In genomic region chr10:101780818-101781654, GRCh38 we compare ENCODE assay signal across 8 cellular contexts. TPM values are rescaled to one million over a fixed set of nuclear protein-coding genes. Genes with fewer than 3 reads are reported as not detected.
DNase-seq lines count a peak whose midpoint lies in the region; ATAC-seq, FAIRE-seq and TF ChIP-seq lines count a peak whose summit lies in the region.

No MANE protein-coding gene starts in this region.

- ATAC-seq in HG03280 (IDR thresholded peaks at IDR 0.05; ENCODE audit: unreplicated experiment) (peak; percentile 36), HG02885 (IDR thresholded peaks at IDR 0.05; ENCODE audit: poor library complexity, unreplicated experiment) (no peak)

- H3K4me2 ChIP-seq in OCI-LY7 (ENCODE audit: low read length): peak overlapping the region; percentile 96

- CTCF ChIA-PET in OCI-LY7 (lab: Charles Lee; ENCODE audit: unreplicated experiment): interaction anchor here (0.5 to 1.6 kb wide), 12 partner anchors 12 to 266 kb away, joined by 3 to 20 read pairs (median 3); partner anchors contain the start of gene OGA

- intact Hi-C loops in OCI-LY7 (cut with micrococcal nuclease; ENCODE audit: unreplicated experiment): loop anchor here (1.0 to 10.0 kb wide), 5 partner anchors 86 to 566 kb away; partner anchors contain the start of gene FBXW4

- H3K9me3 ChIP-seq in OCI-LY7 (ENCODE audit: low read length): no peaks in the 10 kb centered on the region
- H3K9me3 ChIP-seq in neutrophil: peaks cover 1% of the 10 kb centered on the region
- H3K9me3 ChIP-seq in suprapubic skin: no peaks in the 10 kb centered on the region

- peaks cover 63% of the 10 kb centered on the region for H3K4me1 Mint-ChIP-seq in activated T-cell treated with anti-CD3 and anti-CD28 coated beads, Interleukin-2, amount 50 U/mL, for 24 hours (ENCODE audit: low read depth)

- H3K9me3 Mint-ChIP-seq in activated T-cell treated with anti-CD3 and anti-CD28 coated beads, Interleukin-2, amount 50 U/mL, for 24 hours: no peaks in the 10 kb centered on the region

- peaks cover 46% of the 10 kb centered on the region for H3K36me3 ChIP-seq in OCI-LY7 (ENCODE audit: insufficient read depth, low read length)
- peaks cover 38% of the 10 kb centered on the region for H3K36me3 ChIP-seq in neutrophil
- peaks cover 8% of the 10 kb centered on the region for H3K36me3 ChIP-seq in suprapubic skin

- H3K4me3 Mint-ChIP-seq in activated T-cell treated with anti-CD3 and anti-CD28 coated beads, Interleukin-2, amount 50 U/mL, for 24 hours: peak overlapping the region; percentile 100

- no peak for TF ChIP-seq EP300 in suprapubic skin (IDR thresholded peaks at IDR 0.05)

- H3K27ac ChIP-seq in OCI-LY7 (ENCODE audit: low read depth, low read length, poor library complexity, severe bottlenecking): peak overlapping the region; percentile 40
- no peak overlapping the region for H3K27ac ChIP-seq in neutrophil
- no peak overlapping the region for H3K27ac ChIP-seq in suprapubic skin

- BruUV-seq in OCI-LY7 (replicated peaks; lab: Mats Ljungman, UMichigan): no TSS peak

- WGBS in suprapubic skin: 49% methylated on average over 12 of the region's 14 CpGs

- H3K9me2 ChIP-seq in OCI-LY7 (ENCODE audit: insufficient read depth, low read length): no peaks in the 10 kb centered on the region

- peaks cover 50% of the 10 kb centered on the region for H3K4me1 ChIP-seq in OCI-LY7 (ENCODE audit: insufficient read depth, low read length, poor library complexity, severe bottlenecking)
- peaks cover 33 to 34% of the 10 kb centered on the region in 2 experiments for H3K4me1 ChIP-seq in neutrophil (ENCODE audit: control insufficient read depth in 1 of 2, insufficient read depth in 1 of 2, low read depth in 1 of 2, low read length in 1 of 2)
- peaks cover 68% of the 10 kb centered on the region for H3K4me1 ChIP-seq in suprapubic skin

- H3K27me3 Mint-ChIP-seq in activated T-cell treated with anti-CD3 and anti-CD28 coated beads, Interleukin-2, amount 50 U/mL, for 24 hours: peaks cover 27% of the 10 kb centered on the region

- DNase-seq in D721Med (ENCODE audit: insufficient read length, low spot score) (peak; percentile 88), OCI-LY7 (ENCODE audit: low spot score) (peak; percentile 82), fibroblast of mammary gland (ENCODE audit: low read depth) (peak; percentile 61), suprapubic skin (ENCODE audit: low spot score in 2 of 2) (peak; percentile 65 to 83)
- peak; percentile 84 for DNase-seq in activated T-cell treated with anti-CD3 and anti-CD28 coated beads, Interleukin-2, amount 50 U/mL, for 24 hours

- TF ChIP-seq CTCF in D721Med (IDR thresholded peaks at IDR 0.05; ENCODE audit: insufficient read depth, missing control alignments): peak; percentile 79
- peak; percentile 94 for TF ChIP-seq CTCF in OCI-LY7 (conservative IDR thresholded peaks at IDR 0.05; ENCODE audit: low read length)
- TF ChIP-seq CTCF in fibroblast of mammary gland (conservative IDR thresholded peaks at IDR 0.05; ENCODE audit: control insufficient read depth, insufficient read depth, low read depth, low read length): peak; percentile 85
- peak; percentile 78 for TF ChIP-seq CTCF in neutrophil (IDR thresholded peaks at IDR 0.05)
- TF ChIP-seq CTCF in suprapubic skin (IDR thresholded peaks at IDR 0.05): peak; percentile 57 to 84

- peaks cover 17% of the 10 kb centered on the region; the same call in 1 of the 2 replicates for H3K79me2 ChIP-seq in OCI-LY7 (ENCODE audit: insufficient read depth, low read depth, low read length)

- FAIRE-seq in D721Med (lab: Jason Lieb, UNC): no peak

- peak overlapping the region; percentile 99 for H3K27ac Mint-ChIP-seq in activated T-cell treated with anti-CD3 and anti-CD28 coated beads, Interleukin-2, amount 50 U/mL, for 24 hours

- H3K36me3 Mint-ChIP-seq in activated T-cell treated with anti-CD3 and anti-CD28 coated beads, Interleukin-2, amount 50 U/mL, for 24 hours (ENCODE audit: low read depth): peaks cover 83% of the 10 kb centered on the region

- H3K4me3 ChIP-seq in OCI-LY7 (ENCODE audit: low read depth, low read length, poor library complexity, severe bottlenecking): peak overlapping the region; percentile 93
- no peak overlapping the region for H3K4me3 ChIP-seq in fibroblast of mammary gland (ENCODE audit: control insufficient read depth, low read depth, low read length)
- H3K4me3 ChIP-seq in neutrophil (ENCODE audit: low read depth in 1 of 2, low read length in 1 of 2): no peak overlapping the region
- H3K4me3 ChIP-seq in suprapubic skin: no peak overlapping the region

- no peak for TF ChIP-seq POLR2A in suprapubic skin (IDR thresholded peaks at IDR 0.05)

- POLR2A ChIA-PET in OCI-LY7 (lab: Charles Lee): interaction anchor here (0.6 to 2.4 kb wide), 6 partner anchors 20 to 566 kb away, joined by 3 to 8 read pairs (median 4); partner anchors contain the start of genes DPCD and POLL

- H3K27me3 ChIP-seq in neutrophil (peaks cover 55% of the 10 kb centered on the region), suprapubic skin (peaks cover 38% of the 10 kb centered on the region)

- H4K20me1 ChIP-seq in OCI-LY7 (ENCODE audit: insufficient read depth, low read length): no peaks in the 10 kb centered on the region

- no peak overlapping the region for H2AFZ ChIP-seq in OCI-LY7 (ENCODE audit: low read length)

RNA-seq across cellular contexts. Expression of gene NPM3, which starts 2.2 kb away (rescaled TPM):
- total RNA-seq in OCI-LY7 (2014; rRNA removed; shearing (Covaris generic)): 115 and 122 TPM in 2 replicates
- total RNA-seq in OCI-LY7 (2022) (107 and 111 TPM in 2 replicates), suprapubic skin (10 to 100 TPM; 13.3 to 60.5 (median 31.1) TPM)

RNA-seq across cellular contexts. Expression of gene FGF8, which starts 5.1 kb away (rescaled TPM):
- total RNA-seq in OCI-LY7 (2014; rRNA removed; shearing (Covaris generic)): 0.44 and 0.72 TPM in 2 replicates
- 0.86 and 1.3 TPM in 2 replicates for total RNA-seq in OCI-LY7 (2022)
- total RNA-seq in suprapubic skin: not detected

RNA-seq across cellular contexts. Expression of gene OGA, which starts 37.2 kb away (rescaled TPM):
- total RNA-seq in OCI-LY7 (2014; rRNA removed; shearing (Covaris generic)): 65.5 and 73.2 TPM in 2 replicates
- total RNA-seq in OCI-LY7 (2022): 109 and 124 TPM in 2 replicates
- 100 to 1,000 TPM in 3 of 4 donors, 10 to 100 TPM in 1; 90.2 to 423 (median 131) TPM for total RNA-seq in suprapubic skin
